ENCODE assay signal across 27 cellular contexts in genomic region chr9:27800159-27800558, GRCh38.
"Had no signal": no experiment of that assay in that cellular context is flagged by ENCODE, and none has a peak within 500 bp of the region (broad histone marks: within the 10 kb centered on the region; RNA-seq: fewer than 3 reads in every experiment).

No MANE protein-coding gene starts in this region.

- H3K36me3 ChIP-seq: heart right ventricle, neutrophil, right atrium auricular region, stomach, thyroid gland, vagina had no signal

- H3K4me1 ChIP-seq: heart right ventricle, parathyroid adenoma, right atrium auricular region, stomach, thyroid gland, vagina had no signal

- FAIRE-seq: endometrium, islet of Langerhans had no signal

- H3K4me3 ChIP-seq: heart right ventricle, mucosa of descending colon, right atrium auricular region, stomach, thyroid gland, vagina had no signal

- H3K27me3 ChIP-seq: heart right ventricle, neutrophil, right atrium auricular region, stomach, thyroid gland, vagina had no signal

- H3K27ac ChIP-seq: heart right ventricle, neutrophil, parathyroid adenoma, right atrium auricular region, stomach, thyroid gland, vagina had no signal

- H3K9me3 ChIP-seq: mucosa of descending colon, neutrophil, right atrium auricular region, stomach, thyroid gland, vagina had no signal

- DNase-seq: cortex of kidney; effector memory CD8-positive, alpha-beta T cell; foreskin melanocyte; glutamatergic neuron; heart right ventricle; hippocampal formation; kidney glomerular epithelial cell; left colon; mesenchymal stem cell; mucosa of descending colon; naive B cell; stimulated activated CD4-positive, alpha-beta T cell treated with anti-CD3 and anti-CD28 coated beads, Interleukin-2, amount 100 ng/mL, for 24 hours; stimulated activated CD4-positive, alpha-beta T cell treated with anti-CD3 and anti-CD28 coated beads, Interleukin-4, amount 100 ng/mL, for 24 hours; stimulated activated naive CD4-positive, alpha-beta T cell treated with Interleukin-2 at 50 U/mL for 16 hours; stomach; thyroid gland; trophoblast cell had no signal

- H3K9ac ChIP-seq: parathyroid adenoma had no signal

- ATAC-seq: effector memory CD8-positive, alpha-beta T cell; esophagus mucosa; heart right ventricle; left colon; mucosa of descending colon; natural killer cell treated with Interleukin-12 subunit alpha and Interleukin-12 subunit beta and Interleukin-15 and Interleukin-18, amount 100 ng/mL, for 72 hours; sciatic nerve; stimulated activated effector memory CD8-positive, alpha-beta T cell treated with anti-CD3 and anti-CD28 coated beads, Interleukin-12 subunit alpha, Interleukin-12 subunit beta, amount 100 ng/mL, for 72 hours had no signal

- H2AFZ ChIP-seq: parathyroid adenoma had no signal
